Comparison of ENCODE assay signal across 15 cellular contexts in genomic region chr1:8443558-8444194, GRCh38.
DNase-seq lines count a peak whose midpoint lies in the region; ATAC-seq and TF ChIP-seq lines count a peak whose summit lies in the region.
"Had no signal": no experiment of that assay in that cellular context is flagged by ENCODE, and none has a peak within 500 bp of the region (broad histone marks: within the 10 kb centered on the region; RNA-seq: fewer than 3 reads in every experiment).

No MANE protein-coding gene starts in this region.

- TF ChIP-seq CTCF in LNCaP clone FGC (IDR thresholded peaks at IDR 0.05; ENCODE audit: control insufficient read depth, extremely low read depth, insufficient read depth) (0 out of 2 replicates have a peak, but pooled peaks have one; percentile 1), cardiac fibroblast (IDR thresholded peaks at IDR 0.05; ENCODE audit: low read depth, low read length) (peak; percentile 28), lower lobe of right lung (IDR thresholded peaks at IDR 0.05) (peak; percentile 20), progenitor cell of endocrine pancreas (IDR thresholded peaks at IDR 0.05; ENCODE audit: unreplicated experiment) (no peak)

- peaks cover 5% of the 10 kb centered on the region for H3K36me3 ChIP-seq in lower lobe of right lung

- peaks cover 7% of the 10 kb centered on the region for H3K9me3 Mint-ChIP-seq in progenitor cell of endocrine pancreas (ENCODE audit: low read depth)
- H3K9me3 Mint-ChIP-seq: stimulated activated memory B cell treated with anti-CD40 and anti-IgM and Interleukin-4, amounts not matched to agents 10 μg/mL and 1 μg/mL and 100 μg/mL, for 72 hours had no signal

- no peak overlapping the region for H3K27ac Mint-ChIP-seq in progenitor cell of endocrine pancreas
- H3K27ac Mint-ChIP-seq: CD8-positive, alpha-beta T cell; stimulated activated memory B cell treated with anti-CD40 and anti-IgM and Interleukin-4, amounts not matched to agents 10 μg/mL and 1 μg/mL and 100 μg/mL, for 72 hours had no signal

- no peak overlapping the region for H3K4me3 ChIP-seq in LNCaP clone FGC (ENCODE audit: low read depth, low read length)
- H3K4me3 ChIP-seq in cardiac fibroblast (replicated peaks in 1 of 2; ENCODE audit: low read depth in 2 of 2, low read length in 2 of 2): no peak overlapping the region
- no peak overlapping the region for H3K4me3 ChIP-seq in lower lobe of right lung
- H3K4me3 ChIP-seq: lung had no signal

- H3K4me3 Mint-ChIP-seq in progenitor cell of endocrine pancreas (ENCODE audit: low read depth): no peak overlapping the region
- H3K4me3 Mint-ChIP-seq: CD8-positive, alpha-beta T cell; central memory CD8-positive, alpha-beta T cell; stimulated activated memory B cell treated with anti-CD40 and anti-IgM and Interleukin-4, amounts not matched to agents 10 μg/mL and 1 μg/mL and 100 μg/mL, for 72 hours had no signal

- DNase-seq in ELR (ENCODE audit: low read depth) (peak; percentile 32), LNCaP clone FGC (ENCODE audit: low read depth) (no peak), cardiac fibroblast (ENCODE audit: low read depth in 2 of 2) (peak; percentile 28 to 66), lower lobe of right lung (no peak), progenitor cell of endocrine pancreas (ENCODE audit: low spot score, unreplicated experiment) (no peak), erythroblast (lab: John Stamatoyannopoulos, UW) (no peak), LoVo (ENCODE audit: low spot score) (no peak)
- DNase-seq in activated CD4-positive, alpha-beta T cell treated with anti-CD3 and anti-CD28 coated beads, Interleukin-2, amount 50 U/mL, for 4 hours: no peak
- DNase-seq: activated effector memory CD4-positive, alpha-beta T cell treated with Interleukin-2 at 50 U/mL for 16 hours; CD8-positive, alpha-beta T cell; NCI-H446; SIG-M5 had no signal

- no peak for ATAC-seq in lower lobe of right lung
- ATAC-seq: CD8-positive, alpha-beta T cell; stimulated activated memory B cell treated with anti-CD40 and anti-IgM and Interleukin-4, amounts not matched to agents 10 μg/mL and 1 μg/mL and 100 μg/mL, for 72 hours had no signal

- H3K27me3 ChIP-seq in lower lobe of right lung (ENCODE audit: low read depth): no peaks in the 10 kb centered on the region

- no peak overlapping the region for H3K27ac ChIP-seq in lower lobe of right lung

- no peaks in the 10 kb centered on the region for H3K27me3 Mint-ChIP-seq in progenitor cell of endocrine pancreas
- H3K27me3 Mint-ChIP-seq: central memory CD8-positive, alpha-beta T cell; stimulated activated memory B cell treated with anti-CD40 and anti-IgM and Interleukin-4, amounts not matched to agents 10 μg/mL and 1 μg/mL and 100 μg/mL, for 72 hours had no signal

- peaks cover 19% of the 10 kb centered on the region for H3K4me1 Mint-ChIP-seq in progenitor cell of endocrine pancreas (ENCODE audit: low read depth)

- intact Hi-C loops in lower lobe of right lung (cut with DNase I): no loop called here

- H3K36me3 Mint-ChIP-seq in progenitor cell of endocrine pancreas (ENCODE audit: insufficient read depth): peaks cover 39% of the 10 kb centered on the region

- no peak for TF ChIP-seq POLR2A in erythroblast (IDR thresholded peaks at IDR 0.05; ENCODE audit: low read length)

- peaks cover 3% of the 10 kb centered on the region for H3K9me3 ChIP-seq in lower lobe of right lung

- peaks cover 25% of the 10 kb centered on the region for H3K4me1 ChIP-seq in lower lobe of right lung

Comparison
In these comparisons a context has a peak if more than half of its experiments do, and no peak if none do; other contexts are left out.
1. DNase-seq: peak in ELR (single experiment) and cardiac fibroblast (2 of 2); none in LNCaP clone FGC (single experiment), lower lobe of right lung (single experiment), progenitor cell of endocrine pancreas (single experiment), erythroblast (0 of 2), LoVo (single experiment) and activated CD4-positive, alpha-beta T cell treated with anti-CD3 and anti-CD28 coated beads, Interleukin-2, amount 50 U/mL, for 4 hours (0 of 2).